Comparison of ENCODE assay signal across 18 cellular contexts in genomic region chr1:1236176-1236763, GRCh38. TPM values are rescaled to one million over a fixed set of nuclear protein-coding genes. Genes with fewer than 3 reads are reported as not detected.
"Had no signal": no experiment of that assay in that cellular context is flagged by ENCODE, and none has a peak within 500 bp of the region (broad histone marks: within the 10 kb centered on the region; RNA-seq: fewer than 3 reads in every experiment).

No MANE protein-coding gene starts in this region.

- H3K27me3 Mint-ChIP-seq: activated naive CD8-positive, alpha-beta T cell treated with anti-CD3 and anti-CD28 coated beads, Interleukin-2, amount 10 ng/mL, durations not matched to agents 7 days and 5 days; brain; central memory CD8-positive, alpha-beta T cell had no signal

- DNase-seq: activated CD4-positive, alpha-beta T cell treated with anti-CD3 and anti-CD28 coated beads, Interleukin-2, amount 50 U/mL, for 1 hour; activated CD8-positive, alpha-beta memory T cell treated with anti-CD3 and anti-CD28 coated beads for 24 hours; activated naive CD4-positive, alpha-beta T cell; activated naive CD8-positive, alpha-beta T cell treated with anti-CD3 and anti-CD28 coated beads, Interleukin-2, amount 10 ng/mL, durations not matched to agents 7 days and 5 days; islet precursor cell; midbrain; ovary; sigmoid colon; spleen; stomach; testis had no signal

- H3K9me3 ChIP-seq: ovary, sigmoid colon, spleen, testis had no signal

- H3K27ac Mint-ChIP-seq: activated naive CD8-positive, alpha-beta T cell treated with anti-CD3 and anti-CD28 coated beads, Interleukin-2, amount 10 ng/mL, durations not matched to agents 7 days and 5 days had no signal

- H3K9me3 Mint-ChIP-seq: activated naive CD8-positive, alpha-beta T cell treated with anti-CD3 and anti-CD28 coated beads, Interleukin-2, amount 10 ng/mL, durations not matched to agents 7 days and 5 days; central memory CD8-positive, alpha-beta T cell had no signal

- H3K36me3 ChIP-seq: ovary, sigmoid colon, upper lobe of left lung had no signal

- H3K4me3 ChIP-seq: coronary artery, hepatocyte, lung, ovary, sigmoid colon, spleen, stomach, testis, upper lobe of left lung had no signal

- H3K4me1 ChIP-seq: testis had no signal

- H3K4me3 Mint-ChIP-seq: activated naive CD8-positive, alpha-beta T cell treated with anti-CD3 and anti-CD28 coated beads, Interleukin-2, amount 10 ng/mL, durations not matched to agents 7 days and 5 days; brain; central memory CD8-positive, alpha-beta T cell; neural crest cell had no signal

- H3K27me3 ChIP-seq: hepatocyte, testis had no signal

- H3K27ac ChIP-seq: coronary artery, hepatocyte, ovary, sigmoid colon, spleen, stomach, testis, upper lobe of left lung had no signal

- H2AFZ ChIP-seq: hepatocyte had no signal

RNA-seq across cellular contexts. Expression of gene TNFRSF4, which starts 22.3 kb away (rescaled TPM):
- total RNA-seq: hepatocyte had no signal
- polyA plus RNA-seq: hepatocyte had no signal

RNA-seq across cellular contexts. Expression of gene TNFRSF18, which starts 29.9 kb away (rescaled TPM):
- total RNA-seq: hepatocyte, neural crest cell, testis had no signal
